ENCODE assay signal across 1 cellular context in genomic region chr20:4521170-4521968, GRCh38.
TF ChIP-seq lines count a peak whose summit lies in the region.

No MANE protein-coding gene starts in this region.

TF ChIP-seq in IMR-90, 13 proteins besides CTCF, POLR2A, EP300 and RAD21 (continued from another document):
- TF ChIP-seq USF2 (IDR thresholded peaks at IDR 0.05; ENCODE audit: low read depth, low read length): no peak
- no peak for TF ChIP-seq FOS (IDR thresholded peaks at IDR 0.05; ENCODE audit: low read depth, low read length)
- no peak for TF ChIP-seq CHD1 (IDR thresholded peaks at IDR 0.05; ENCODE audit: low read depth, low read length)
- TF ChIP-seq RCOR1 (IDR thresholded peaks at IDR 0.05; ENCODE audit: insufficient replicate concordance, low read length): no peak
